24 cellular contexts compared by ENCODE assay signal in the genomic region with DNA sequence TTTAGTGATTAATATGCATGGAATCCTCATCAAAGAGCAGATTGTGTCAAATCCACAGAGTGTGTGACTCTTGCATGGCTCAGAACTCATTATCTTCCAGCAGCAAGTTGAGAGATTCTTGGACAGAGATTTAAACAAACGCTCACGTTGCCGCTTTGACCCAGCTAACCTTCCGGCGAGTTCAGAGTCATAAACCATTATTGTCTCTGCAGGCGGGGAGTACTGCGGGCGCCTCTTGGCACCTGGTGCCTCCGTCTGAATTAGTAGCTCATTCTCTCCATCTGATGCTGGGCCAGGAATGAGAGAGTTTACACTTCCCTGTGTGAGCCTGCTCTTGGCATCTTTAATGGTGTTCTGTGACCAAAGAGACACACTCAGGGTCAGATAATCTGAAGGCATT.
DNase-seq lines count a peak whose midpoint lies in the region; ATAC-seq and TF ChIP-seq lines count a peak whose summit lies in the region.
"Had no signal": no experiment of that assay in that cellular context is flagged by ENCODE, and none has a peak within 500 bp of the region (broad histone marks: within the 10 kb centered on the region; RNA-seq: fewer than 3 reads in every experiment).

No MANE protein-coding gene starts in this region.

- POLR2A ChIA-PET in HCT116 (lab: Charles Lee), result no interaction called here

- H3K4me2 ChIP-seq in HCT116 (ENCODE audit: low read length), result no peak overlapping the region

- ATAC-seq in HCT116, result no peak
- ATAC-seq in GM18519 (IDR thresholded peaks at IDR 0.05; ENCODE audit: low FRiP score, unreplicated experiment), result no peak
- ATAC-seq: foreskin keratinocyte, sciatic nerve had no signal

- H3K27me3 ChIP-seq in HCT116 (ENCODE audit: insufficient read depth, low read length) (peaks cover 9% of the 10 kb centered on the region), dorsolateral prefrontal cortex (peaks cover 0 to 12% (median 0%) of the 10 kb centered on the region in 45 donors)
- H3K27me3 ChIP-seq: foreskin keratinocyte, ovary, testis had no signal

- H3K9me3 ChIP-seq in HCT116 (ENCODE audit: control insufficient read depth in 1 of 2, insufficient read depth in 1 of 2, low read depth in 1 of 2, low read length in 2 of 2), result no peaks in the 10 kb centered on the region
- H3K9me3 ChIP-seq: ovary, testis had no signal

- no peaks in the 10 kb centered on the region for H3K9me2 ChIP-seq in HCT116 (ENCODE audit: insufficient read depth)

- CTCF ChIA-PET in HCT116 (lab: Charles Lee), result no interaction called here

- H3K9ac ChIP-seq in HCT116 (ENCODE audit: low read length), result no peak overlapping the region

- H3K36me3 ChIP-seq in HCT116 (ENCODE audit: control insufficient read depth in 1 of 2, insufficient read depth in 2 of 2, low read length in 2 of 2), result no peaks in the 10 kb centered on the region
- H3K36me3 ChIP-seq: ovary, WERI-Rb-1 had no signal

- RAD21 ChIA-PET in HCT116 (lab: Charles Lee; ENCODE audit: low non-redundant PET in 1 of 2, low total read pairs in 2 of 2, uncharacterized antibody in 2 of 2, unreplicated experiment in 2 of 2), result no interaction called here

- no peak for TF ChIP-seq RAD21 in HCT116 (IDR thresholded peaks at IDR 0.05; ENCODE audit: low read depth)

- TF ChIP-seq CTCF in HCT116 (IDR thresholded peaks at IDR 0.05 in 2 of 3, conservative IDR thresholded peaks at IDR 0.05 in 1 of 3; ENCODE audit: borderline replicate concordance in 1 of 3, insufficient read depth in 1 of 3, low read depth in 2 of 3, low read length in 2 of 3) (no peak), dorsolateral prefrontal cortex (IDR thresholded peaks at IDR 0.05 in 54 of 56, conservative IDR thresholded peaks at IDR 0.05 in 2 of 56; ENCODE audit: low read depth in 1 of 56, partially characterized antibody in 56 of 56) (no peak)

- no peaks in the 10 kb centered on the region for H3K4me1 ChIP-seq in HCT116 (ENCODE audit: control insufficient read depth in 1 of 2, insufficient read depth in 2 of 2, low read length in 2 of 2)
- H3K4me1 ChIP-seq: foreskin keratinocyte, testis had no signal

- H3K79me2 ChIP-seq in HCT116 (ENCODE audit: insufficient read depth, low read length), result no peaks in the 10 kb centered on the region

- H4K20me1 ChIP-seq in HCT116 (ENCODE audit: insufficient read depth), result no peaks in the 10 kb centered on the region

- DNase-seq in HCT116 (ENCODE audit: low read depth, low spot score) (no peak), NCI-H2227 treated with DMSO at 0.1 percent for 48 hours (lab: John Stamatoyannopoulos, UW) (peak; percentile 60), dorsolateral prefrontal cortex (peak in 2 of 10 donors; percentile 41 to 58), renal cortical epithelial cell (ENCODE audit: low read depth) (peak; percentile 15), mucosa of gallbladder (ENCODE audit: low spot score) (no peak), activated T-cell treated with anti-CD3 and anti-CD28 coated beads for 4 hours (no peak)
- DNase-seq: activated CD4-positive, alpha-beta T cell treated with anti-CD3 and anti-CD28 coated beads, Interleukin-2, amount 50 U/mL, for 4 hours; activated CD8-positive, alpha-beta memory T cell treated with anti-CD3 and anti-CD28 coated beads, Interleukin-2, amount 50 U/mL, for 48 hours; activated gamma-delta T cell; CD4-positive, alpha-beta T cell; DMS79 treated with DMSO at 0.1 percent for 48 hours; foreskin keratinocyte; H7; hippocampal formation; Karpas-422; naive B cell; NCI-H1436; ovary; testis; WERI-Rb-1 had no signal

- H3K27ac ChIP-seq in HCT116 (ENCODE audit: low read depth, low read length) (no peak overlapping the region), dorsolateral prefrontal cortex (peak overlapping the region in 34 of 59 donors; percentile 1 to 79 (median 50))
- H3K27ac ChIP-seq: foreskin keratinocyte, ovary, SK-N-MC, testis, WERI-Rb-1 had no signal

- H2AFZ ChIP-seq in HCT116 (ENCODE audit: low read depth, low read length, poor library complexity, severe bottlenecking), result no peak overlapping the region

- BruUV-seq in HCT116 (replicated peaks; lab: Mats Ljungman, UMichigan), result no TSS peak

- no peak for TF ChIP-seq POLR2A in HCT116 (IDR thresholded peaks at IDR 0.05; ENCODE audit: borderline replicate concordance, extremely low read depth, insufficient read depth, insufficient read length)

- intact Hi-C loops in HCT116 (cut with micrococcal nuclease) (no loop called here), dorsolateral prefrontal cortex (cut with DNase I) (no loop called here)

- H3K4me3 ChIP-seq in HCT116 (replicated peaks in 1 of 2; ENCODE audit: low read depth in 1 of 2, low read length in 2 of 2) (no peak overlapping the region), dorsolateral prefrontal cortex (no peak overlapping the region)
- H3K4me3 ChIP-seq: lung, ovary, SK-N-MC, testis had no signal

TF ChIP-seq in HCT116, 20 proteins besides CTCF, POLR2A, EP300 and RAD21:
- TF ChIP-seq ZFX (IDR thresholded peaks at IDR 0.05) (no peak), TCF7L2 (IDR thresholded peaks at IDR 0.05; ENCODE audit: borderline replicate concordance, extremely low read depth, insufficient read depth, insufficient read length) (peak; percentile 20)

Comparison
In these comparisons a context has a peak if more than half of its experiments do, and no peak if none do; other contexts are left out.
1. DNase-seq: peak in NCI-H2227 treated with DMSO at 0.1 percent for 48 hours (single experiment) and renal cortical epithelial cell (single experiment); none in HCT116 (single experiment), mucosa of gallbladder (single experiment) and activated T-cell treated with anti-CD3 and anti-CD28 coated beads for 4 hours (single experiment).